8 cellular contexts compared by ENCODE assay signal in the genomic region with DNA sequence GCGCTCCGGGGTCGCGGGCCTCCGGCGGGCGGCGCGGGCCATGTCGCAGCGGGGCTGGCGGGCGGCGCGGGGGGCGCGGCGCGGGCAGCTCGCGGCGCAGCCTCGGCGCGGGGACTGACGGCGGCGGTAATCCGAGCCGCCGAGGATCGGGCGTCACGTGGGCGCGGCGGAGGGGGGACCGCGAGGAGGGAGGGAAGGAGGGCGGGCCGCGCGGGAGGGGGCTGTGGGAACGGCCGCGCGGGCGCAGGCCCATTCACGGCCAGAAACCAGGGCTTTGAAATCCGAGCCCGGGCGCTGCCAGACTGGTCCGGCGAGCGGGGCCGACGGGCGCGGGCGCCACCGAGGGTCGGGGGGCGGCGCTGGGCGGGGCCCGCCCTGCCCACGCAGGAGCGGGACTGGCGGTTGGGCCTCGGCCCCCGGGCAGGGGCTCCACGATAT. TPM values are rescaled to one million over a fixed set of nuclear protein-coding genes. Genes with fewer than 3 reads are reported as not detected.
DNase-seq lines count a peak whose midpoint lies in the region; ATAC-seq and TF ChIP-seq lines count a peak whose summit lies in the region.

A gene with protein sequence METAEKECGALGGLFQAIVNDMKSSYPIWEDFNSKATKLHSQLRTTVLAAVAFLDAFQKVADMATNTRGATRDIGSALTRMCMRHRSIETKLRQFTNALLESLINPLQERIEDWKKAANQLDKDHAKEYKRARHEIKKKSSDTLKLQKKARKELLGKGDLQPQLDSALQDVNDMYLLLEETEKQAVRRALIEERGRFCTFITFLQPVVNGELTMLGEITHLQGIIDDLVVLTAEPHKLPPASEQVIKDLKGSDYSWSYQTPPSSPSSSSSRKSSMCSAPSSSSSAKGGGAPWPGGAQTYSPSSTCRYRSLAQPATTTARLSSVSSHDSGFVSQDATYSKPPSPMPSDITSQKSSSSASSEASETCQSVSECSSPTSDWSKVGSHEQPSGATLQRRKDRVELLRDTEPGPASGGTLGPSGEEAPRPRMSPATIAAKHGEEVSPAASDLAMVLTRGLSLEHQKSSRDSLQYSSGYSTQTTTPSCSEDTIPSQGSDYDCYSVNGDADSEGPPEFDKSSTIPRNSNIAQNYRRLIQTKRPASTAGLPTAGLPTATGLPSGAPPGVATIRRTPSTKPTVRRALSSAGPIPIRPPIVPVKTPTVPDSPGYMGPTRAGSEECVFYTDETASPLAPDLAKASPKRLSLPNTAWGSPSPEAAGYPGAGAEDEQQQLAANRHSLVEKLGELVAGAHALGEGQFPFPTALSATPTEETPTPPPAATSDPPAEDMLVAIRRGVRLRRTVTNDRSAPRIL (minus strand): TSS at position 116 of the 438 bp plus-strand sequence. CDS start 262 bp downstream, outside the sequence.

- DNase-seq in NCI-H1694 treated with DMSO at 0.1 percent for 48 hours (lab: John Stamatoyannopoulos, UW): peak; percentile 27
- no peak for DNase-seq in NCI-H1694 (lab: John Stamatoyannopoulos, UW)
- DNase-seq in MV-4-11 (lab: John Stamatoyannopoulos, UW): peak; percentile 28
- peak; percentile 88 for DNase-seq in epidermal melanocyte (ENCODE audit: insufficient read length, low spot score)
- DNase-seq in lung microvascular endothelial cell (ENCODE audit: low read depth in 2 of 2): peak; percentile 84 to 92

- no peaks in the 10 kb centered on the region for H3K27me3 ChIP-seq in subcutaneous abdominal adipose tissue (ENCODE audit: control insufficient read depth in 5 of 5, insufficient read depth in 4 of 5, low read length in 5 of 5)

- no peak for ATAC-seq in HG02938 (IDR thresholded peaks at IDR 0.05; ENCODE audit: unreplicated experiment)

- peaks cover 0 to 3% (median 0%) of the 10 kb centered on the region in 5 donors for H3K36me3 ChIP-seq in subcutaneous abdominal adipose tissue (ENCODE audit: control insufficient read depth in 5 of 5, insufficient read depth in 5 of 5, low read length in 5 of 5)

- H3K27ac ChIP-seq in VCaP (peak within 1 kb of the TSS; percentile 82), subcutaneous abdominal adipose tissue (ENCODE audit: low read depth, low read length) (peak within 1 kb of the TSS; percentile 75)

- H3K9me3 ChIP-seq in subcutaneous abdominal adipose tissue (ENCODE audit: control insufficient read depth in 5 of 5, low read length in 5 of 5): no peaks in the 10 kb centered on the region

- no peak for TF ChIP-seq CTCF in VCaP (conservative IDR thresholded peaks at IDR 0.05)

- H3K4me1 ChIP-seq in subcutaneous abdominal adipose tissue (ENCODE audit: control insufficient read depth in 5 of 5, insufficient read depth in 5 of 5, low read length in 5 of 5): peaks cover 19 to 92% (median 87%) of the 10 kb centered on the region in 5 donors

- H3K4me3 ChIP-seq in subcutaneous abdominal adipose tissue (ENCODE audit: low read depth in 1 of 5, low read length in 5 of 5): peak within 1 kb of the TSS; percentile 75 to 80 (median 76)

- H3K9ac ChIP-seq in subcutaneous abdominal adipose tissue (ENCODE audit: low read length in 5 of 5): peak within 1 kb of the TSS in 4 of 5 donors; percentile 68 to 77 (median 72)

RNA-seq across cellular contexts. Expression of the gene that starts here (rescaled TPM):
- 7.8 and 11.1 TPM in 2 replicates for total RNA-seq in lung microvascular endothelial cell
